38 cellular contexts compared by ENCODE assay signal in genomic region chr20:42887281-42887680, GRCh38.
"Had no signal": no experiment of that assay in that cellular context is flagged by ENCODE, and none has a peak within 500 bp of the region (broad histone marks: within the 10 kb centered on the region; RNA-seq: fewer than 3 reads in every experiment).

No MANE protein-coding gene starts in this region.

- H3K9me3 Mint-ChIP-seq: activated naive CD4-positive, alpha-beta T cell treated with anti-CD3 and anti-CD28 coated beads, Interleukin-2, amount 50 U/mL, for 24 hours; activated T-cell treated with anti-CD3 and anti-CD28 coated beads, Interleukin-2, amount 50 U/mL, for 4 hours; activated T-helper 1 cell treated with anti-CD3 and anti-CD28 coated beads, Interleukin-12 subunit alpha, Interleukin-12 subunit beta, Interleukin-2, Interleukin-4 antibody, amounts not matched to agents 30 ng/mL and 10 ng/mL and 1 ng/mL, durations not matched to agents 14 hours and 24 hours and 36 hours had no signal

- H3K4me3 Mint-ChIP-seq: activated naive CD4-positive, alpha-beta T cell treated with anti-CD3 and anti-CD28 coated beads for 36 hours; activated naive CD4-positive, alpha-beta T cell treated with anti-CD3 and anti-CD28 coated beads, Interleukin-2, amount 10 ng/mL, durations not matched to agents 7 days and 5 days; activated naive CD4-positive, alpha-beta T cell treated with anti-CD3 and anti-CD28 coated beads, Interleukin-2, amount 50 U/mL, for 24 hours; activated naive CD8-positive, alpha-beta T cell; activated naive CD8-positive, alpha-beta T cell treated with anti-CD3 and anti-CD28 coated beads for 36 hours; activated naive CD8-positive, alpha-beta T cell treated with anti-CD3 and anti-CD28 coated beads, Interleukin-2, amount 10 ng/mL, durations not matched to agents 7 days and 5 days; activated naive CD8-positive, alpha-beta T cell treated with anti-CD3 and anti-CD28 coated beads, Interleukin-2, amount 50 U/mL, for 24 hours; activated T-cell treated with anti-CD3 and anti-CD28 coated beads, Interleukin-2, amount 50 U/mL, for 24 hours; activated T-cell treated with anti-CD3 and anti-CD28 coated beads, Interleukin-2, amount 50 U/mL, for 4 hours; activated T-cell treated with anti-CD3 and anti-CD28 coated beads, Interleukin-2, amount 50 U/mL, for 72 hours; activated T-helper 1 cell treated with anti-CD3 and anti-CD28 coated beads, Interleukin-12 subunit alpha, Interleukin-12 subunit beta, Interleukin-2, Interleukin-4 antibody, amounts not matched to agents 30 ng/mL and 10 ng/mL and 1 ng/mL, durations not matched to agents 14 hours and 24 hours and 36 hours; activated T-helper 17 cell treated with anti-CD3 and anti-CD28 coated beads, Interleukin-2, amount 50 U/mL, for 72 hours; brain; central memory CD8-positive, alpha-beta T cell had no signal

- H3K27ac ChIP-seq: adrenal gland, ascending aorta, body of pancreas, brain microvascular endothelial cell, breast epithelium, cardiac muscle cell had no signal

- DNase-seq: activated effector memory CD4-positive, alpha-beta T cell treated with anti-CD3 and anti-CD28 coated beads, Interleukin-2, amount 50 U/mL, for 16 hours; activated effector memory CD4-positive, alpha-beta T cell treated with Interleukin-2 at 50 U/mL for 16 hours; activated gamma-delta T cell; activated gamma-delta T cell treated with Interleukin-2 at 50 U/mL for 16 hours; activated naive CD4-positive, alpha-beta T cell; activated naive CD4-positive, alpha-beta T cell treated with anti-CD3 and anti-CD28 coated beads for 36 hours; activated naive CD4-positive, alpha-beta T cell treated with anti-CD3 and anti-CD28 coated beads, Interleukin-2, amount 10 ng/mL, durations not matched to agents 7 days and 5 days; activated naive CD4-positive, alpha-beta T cell treated with anti-CD3 and anti-CD28 coated beads, Interleukin-2, amount 50 U/mL, for 16 hours; activated naive CD4-positive, alpha-beta T cell treated with Interleukin-2 at 50 U/mL for 16 hours; activated naive CD8-positive, alpha-beta T cell treated with anti-CD3 and anti-CD28 coated beads for 36 hours; activated naive CD8-positive, alpha-beta T cell treated with anti-CD3 and anti-CD28 coated beads, Interleukin-2, amount 10 ng/mL, durations not matched to agents 7 days and 5 days; activated naive CD8-positive, alpha-beta T cell treated with anti-CD3 and anti-CD28 coated beads, Interleukin-2, amount 50 U/mL, for 24 hours; activated T-cell treated with anti-CD3 and anti-CD28 coated beads, Interleukin-2, amount 50 U/mL, for 1 hour; activated T-cell treated with anti-CD3 and anti-CD28 coated beads, Interleukin-2, amount 50 U/mL, for 24 hours; activated T-cell treated with anti-CD3 and anti-CD28 coated beads, Interleukin-2, amount 50 U/mL, for 4 hours; activated T-cell treated with anti-CD3 and anti-CD28 coated beads, Interleukin-2, amount 50 U/mL, for 48 hours; activated T-cell treated with anti-CD3 and anti-CD28 coated beads, Interleukin-2, amount 50 U/mL, for 72 hours; adrenal gland; amniotic stem cell; amygdala; anterior cingulate cortex; aorta; body of pancreas; brain microvascular endothelial cell; caudate nucleus; central memory CD4-positive, alpha-beta T cell; cerebellar nuclear complex had no signal

- H3K27me3 ChIP-seq: adrenal gland, ascending aorta, body of pancreas, brain microvascular endothelial cell, breast epithelium, cardiac muscle cell had no signal

- H3K4me1 ChIP-seq: adrenal gland, ascending aorta, breast epithelium had no signal

- H3K36me3 Mint-ChIP-seq: activated naive CD4-positive, alpha-beta T cell treated with anti-CD3 and anti-CD28 coated beads, Interleukin-2, amount 10 ng/mL, durations not matched to agents 7 days and 5 days; activated naive CD4-positive, alpha-beta T cell treated with anti-CD3 and anti-CD28 coated beads, Interleukin-2, amount 50 U/mL, for 24 hours; activated naive CD4-positive, alpha-beta T cell treated with anti-CD3 and anti-CD28 coated beads, Interleukin-2, amount 50 U/mL, for 72 hours; activated naive CD8-positive, alpha-beta T cell; activated naive CD8-positive, alpha-beta T cell treated with anti-CD3 and anti-CD28 coated beads for 36 hours; activated naive CD8-positive, alpha-beta T cell treated with anti-CD3 and anti-CD28 coated beads, Interleukin-2, amount 10 ng/mL, durations not matched to agents 7 days and 5 days; brain had no signal

- H3K36me3 ChIP-seq: adrenal gland, ascending aorta, brain microvascular endothelial cell, breast epithelium, cardiac muscle cell had no signal

- H3K9me3 ChIP-seq: adrenal gland, ascending aorta, body of pancreas, breast epithelium had no signal

- ATAC-seq: activated naive CD4-positive, alpha-beta T cell treated with anti-CD3 and anti-CD28 coated beads, Interleukin-2, amount 50 U/mL, for 72 hours; activated T-cell treated with anti-CD3 and anti-CD28 coated beads, Interleukin-2, amount 50 U/mL, for 4 hours; activated T-cell treated with anti-CD3 and anti-CD28 coated beads, Interleukin-2, amount 50 U/mL, for 72 hours; activated T-helper 17 cell treated with anti-CD3 and anti-CD28 coated beads, Interleukin-2, amount 50 U/mL, for 72 hours; body of pancreas had no signal

- H3K27me3 Mint-ChIP-seq: activated naive CD4-positive, alpha-beta T cell treated with anti-CD3 and anti-CD28 coated beads, Interleukin-2, amount 10 ng/mL, durations not matched to agents 7 days and 5 days; activated naive CD4-positive, alpha-beta T cell treated with anti-CD3 and anti-CD28 coated beads, Interleukin-2, amount 50 U/mL, for 24 hours; activated naive CD8-positive, alpha-beta T cell; activated naive CD8-positive, alpha-beta T cell treated with anti-CD3 and anti-CD28 coated beads for 36 hours; activated naive CD8-positive, alpha-beta T cell treated with anti-CD3 and anti-CD28 coated beads, Interleukin-2, amount 10 ng/mL, durations not matched to agents 7 days and 5 days; activated naive CD8-positive, alpha-beta T cell treated with anti-CD3 and anti-CD28 coated beads, Interleukin-2, amount 50 U/mL, for 24 hours; activated T-cell treated with anti-CD3 and anti-CD28 coated beads, Interleukin-2, amount 50 U/mL, for 24 hours; activated T-helper 17 cell treated with anti-CD3 and anti-CD28 coated beads, Interleukin-2, amount 50 U/mL, for 72 hours; central memory CD8-positive, alpha-beta T cell had no signal

- H3K27ac Mint-ChIP-seq: activated naive CD4-positive, alpha-beta T cell treated with anti-CD3 and anti-CD28 coated beads for 36 hours; activated naive CD4-positive, alpha-beta T cell treated with anti-CD3 and anti-CD28 coated beads, Interleukin-2, amount 10 ng/mL, durations not matched to agents 7 days and 5 days; activated naive CD4-positive, alpha-beta T cell treated with anti-CD3 and anti-CD28 coated beads, Interleukin-2, amount 50 U/mL, for 24 hours; activated naive CD4-positive, alpha-beta T cell treated with anti-CD3 and anti-CD28 coated beads, Interleukin-2, amount 50 U/mL, for 72 hours; activated naive CD8-positive, alpha-beta T cell; activated naive CD8-positive, alpha-beta T cell treated with anti-CD3 and anti-CD28 coated beads for 36 hours; activated naive CD8-positive, alpha-beta T cell treated with anti-CD3 and anti-CD28 coated beads, Interleukin-2, amount 10 ng/mL, durations not matched to agents 7 days and 5 days; activated naive CD8-positive, alpha-beta T cell treated with anti-CD3 and anti-CD28 coated beads, Interleukin-2, amount 50 U/mL, for 24 hours; activated T-cell treated with anti-CD3 and anti-CD28 coated beads, Interleukin-2, amount 50 U/mL, for 24 hours; activated T-cell treated with anti-CD3 and anti-CD28 coated beads, Interleukin-2, amount 50 U/mL, for 72 hours; activated T-helper 1 cell treated with anti-CD3 and anti-CD28 coated beads, Interleukin-12 subunit alpha, Interleukin-12 subunit beta, Interleukin-2, Interleukin-4 antibody, amounts not matched to agents 30 ng/mL and 10 ng/mL and 1 ng/mL, durations not matched to agents 14 hours and 24 hours and 36 hours; activated T-helper 17 cell treated with anti-CD3 and anti-CD28 coated beads, Interleukin-2, amount 50 U/mL, for 72 hours; activated T-helper 2 cell treated with anti-CD3 and anti-CD28 coated beads, Interferon-gamma antibody, Interleukin-2, Interleukin-4, amounts not matched to agents 10 μg/mL and 5 μg/mL and 100 μg/mL, durations not matched to agents 14 hours and 24 hours and 36 hours; brain had no signal

- H3K4me3 ChIP-seq: adrenal gland, ascending aorta, body of pancreas, breast epithelium, cardiac muscle cell had no signal

- H3K4me1 Mint-ChIP-seq: activated naive CD4-positive, alpha-beta T cell treated with anti-CD3 and anti-CD28 coated beads, Interleukin-2, amount 10 ng/mL, durations not matched to agents 7 days and 5 days; activated naive CD4-positive, alpha-beta T cell treated with anti-CD3 and anti-CD28 coated beads, Interleukin-2, amount 50 U/mL, for 24 hours; activated naive CD8-positive, alpha-beta T cell treated with anti-CD3 and anti-CD28 coated beads for 36 hours; activated naive CD8-positive, alpha-beta T cell treated with anti-CD3 and anti-CD28 coated beads, Interleukin-2, amount 10 ng/mL, durations not matched to agents 7 days and 5 days; activated naive CD8-positive, alpha-beta T cell treated with anti-CD3 and anti-CD28 coated beads, Interleukin-2, amount 50 U/mL, for 24 hours; activated T-helper 17 cell treated with anti-CD3 and anti-CD28 coated beads, Interleukin-2, amount 50 U/mL, for 72 hours; brain; central memory CD8-positive, alpha-beta T cell had no signal
